ENCODE assay signal across 15 cellular contexts in the genomic region with DNA sequence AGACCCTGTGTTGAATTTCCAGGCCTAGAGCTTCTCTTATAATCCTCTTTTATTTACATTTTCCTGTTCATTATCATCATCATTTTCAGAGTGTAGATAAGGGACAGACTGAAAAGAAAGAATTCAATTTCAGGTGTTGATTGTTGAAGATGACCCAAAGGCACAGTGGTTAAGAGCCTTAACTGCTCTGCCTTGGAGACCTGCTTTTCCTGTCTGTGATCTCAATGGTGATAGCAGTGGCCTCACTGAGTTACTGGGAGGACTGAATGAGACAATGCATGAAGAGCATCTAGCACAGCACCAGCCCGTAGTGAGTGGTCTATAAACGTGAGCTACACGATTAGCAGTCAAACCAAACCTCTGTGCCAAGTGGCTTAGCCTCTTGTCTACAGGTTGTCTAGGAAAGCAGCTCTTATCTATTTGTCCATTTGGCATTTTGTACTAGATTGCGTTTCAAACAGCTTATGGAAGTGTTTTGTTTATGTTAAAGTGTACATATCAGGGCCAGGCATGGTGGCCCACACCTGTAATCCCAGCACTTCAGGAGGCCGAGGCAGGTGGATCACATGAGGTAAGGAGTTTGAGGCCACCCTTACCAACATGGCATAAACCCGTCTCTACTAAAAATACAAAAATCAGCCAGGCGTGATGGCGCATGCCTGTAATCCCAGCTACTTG.
"Had no signal": no experiment of that assay in that cellular context is flagged by ENCODE, and none has a peak within 500 bp of the region (broad histone marks: within the 10 kb centered on the region; RNA-seq: fewer than 3 reads in every experiment).

No MANE protein-coding gene starts in this region.

- H3K27me3 ChIP-seq: right lobe of liver, stomach, testis had no signal

- ATAC-seq: activated CD8-positive, alpha-beta memory T cell treated with anti-CD3 and anti-CD28 coated beads, Interleukin-2, amount 10 ng/mL, durations not matched to agents 7 days and 5 days; esophagus mucosa; lower lobe of right lung; right lobe of liver had no signal

- H3K4me1 ChIP-seq: lower lobe of right lung, prostate gland had no signal

- H3K27ac ChIP-seq: lower lobe of right lung, prostate gland, right lobe of liver, stomach, testis had no signal

- H3K9me3 ChIP-seq: lower lobe of right lung, prostate gland, right lobe of liver, stomach, testis had no signal

- H3K4me2 ChIP-seq: smooth muscle cell had no signal

- DNase-seq: activated CD4-positive, alpha-beta memory T cell treated with anti-CD3 and anti-CD28 coated beads, Interleukin-2, amount 10 ng/mL, durations not matched to agents 7 days and 5 days; activated CD4-positive, alpha-beta T cell treated with anti-CD3 and anti-CD28 coated beads for 4 hours; activated CD8-positive, alpha-beta memory T cell treated with anti-CD3 and anti-CD28 coated beads, Interleukin-2, amount 10 ng/mL, durations not matched to agents 7 days and 5 days; amniotic stem cell; effector CD4-positive, alpha-beta T cell; immature natural killer cell; lower lobe of right lung; right lobe of liver; stimulated activated CD4-positive, alpha-beta T cell treated with anti-CD3 and anti-CD28 coated beads, Interleukin-4, amount 100 ng/mL, for 1 hour; stomach; testis had no signal

- FAIRE-seq: TTC549 had no signal

- H3K4me3 ChIP-seq: lower lobe of right lung, prostate gland, right lobe of liver, smooth muscle cell, stomach, testis had no signal
